ENCODE assay signal across 8 cellular contexts in the genomic region with DNA sequence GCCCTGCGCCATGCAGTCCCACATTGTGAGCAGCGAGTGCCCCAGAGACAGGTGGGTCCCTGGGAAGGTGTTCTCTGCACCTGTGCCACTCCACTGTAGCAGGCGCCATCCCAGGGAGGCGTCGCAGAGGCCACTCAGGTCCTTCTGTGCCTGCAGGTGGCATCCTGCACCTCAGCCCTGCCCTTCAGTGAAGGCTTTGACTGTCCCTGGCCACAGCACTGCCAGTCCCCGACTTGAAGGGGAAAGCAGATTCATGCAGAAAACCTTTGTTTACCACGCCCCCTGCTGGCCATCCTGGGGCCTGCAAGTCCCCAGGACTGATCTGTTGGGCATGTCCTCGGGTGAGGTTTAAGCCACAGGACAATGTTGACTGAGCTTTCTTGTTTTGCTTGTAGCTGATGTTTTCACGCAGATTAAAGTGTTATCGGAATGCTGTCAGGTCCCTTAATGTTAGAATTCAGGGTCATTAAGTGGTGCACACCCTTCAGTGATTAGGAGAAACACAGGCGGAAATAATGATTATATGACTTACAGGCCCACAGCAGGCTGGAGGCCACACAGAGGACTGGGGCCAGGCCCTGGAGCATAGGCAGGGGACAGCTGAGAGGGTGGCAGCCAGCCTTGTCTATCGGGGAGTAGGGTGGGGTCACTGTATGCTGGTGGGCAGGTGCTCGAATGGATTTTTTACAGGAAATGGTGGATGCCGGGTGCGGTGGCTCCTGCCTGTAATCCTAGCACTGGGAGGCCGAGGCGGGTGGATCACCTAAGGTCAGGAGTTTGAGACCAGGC.
DNase-seq lines count a peak whose midpoint lies in the region; ATAC-seq lines count a peak whose summit lies in the region.

No MANE protein-coding gene starts in this region.

- no peak overlapping the region for H3K4me3 Mint-ChIP-seq in memory B cell

- no peaks in the 10 kb centered on the region for H3K9me3 Mint-ChIP-seq in memory B cell

- peaks cover 33% of the 10 kb centered on the region for H3K4me1 Mint-ChIP-seq in memory B cell

- no peaks in the 10 kb centered on the region for H3K27me3 Mint-ChIP-seq in memory B cell

- DNase-seq in COLO668 (lab: John Stamatoyannopoulos, UW; ENCODE audit: unreplicated experiment) (peak; percentile 87), NK-92 (lab: John Stamatoyannopoulos, UW; ENCODE audit: unreplicated experiment) (peak; percentile 49), memory B cell (ENCODE audit: low spot score in 2 of 2) (peak; percentile 87 to 94)
- DNase-seq in activated CD8-positive, alpha-beta memory T cell treated with anti-CD3 and anti-CD28 coated beads for 24 hours = peak; percentile 97
- DNase-seq in effector CD4-positive, alpha-beta T cell = peak; percentile 90
- DNase-seq in stimulated activated CD8-positive, alpha-beta memory T cell treated with anti-CD3 and anti-CD28 coated beads, Interleukin-15, amount 100 ng/mL, for 4 hours (ENCODE audit: low read depth in 2 of 2) = peak; percentile 60 to 80

- H3K27ac Mint-ChIP-seq in memory B cell = peak overlapping the region; percentile 72

- peak; percentile 28 for ATAC-seq in HG02885 (IDR thresholded peaks at IDR 0.05; ENCODE audit: poor library complexity, unreplicated experiment)
- ATAC-seq in memory B cell (ENCODE audit: low read depth) = peak; percentile 18
- no peak for ATAC-seq in GM19035 (IDR thresholded peaks at IDR 0.05; ENCODE audit: unreplicated experiment)

- peaks cover 13% of the 10 kb centered on the region for H3K36me3 Mint-ChIP-seq in memory B cell
